ENCODE assay signal across 21 cellular contexts in genomic region chr2:161209902-161210301, GRCh38. TPM values are rescaled to one million over a fixed set of nuclear protein-coding genes. Genes with fewer than 3 reads are reported as not detected.
DNase-seq lines count a peak whose midpoint lies in the region; ATAC-seq, FAIRE-seq and TF ChIP-seq lines count a peak whose summit lies in the region.
"Had no signal": no experiment of that assay in that cellular context is flagged by ENCODE, and none has a peak within 500 bp of the region (broad histone marks: within the 10 kb centered on the region; RNA-seq: fewer than 3 reads in every experiment).

No MANE protein-coding gene starts in this region.

- no peaks in the 10 kb centered on the region for H4K20me1 ChIP-seq in K562 (replicated peaks; ENCODE audit: control insufficient read depth, insufficient read depth, low read length)
- H4K20me1 ChIP-seq: BLaER1 had no signal

- no peaks in the 10 kb centered on the region for H3K79me2 ChIP-seq in K562 (ENCODE audit: control insufficient read depth, insufficient read depth, low read length)

- no peak overlapping the region for H3K4me3 ChIP-seq in A549
- H3K4me3 ChIP-seq in K562: no peak overlapping the region
- H3K4me3 ChIP-seq: BLaER1, GM12878, HAP-1 had no signal

- no peak overlapping the region for H3K9ac ChIP-seq in K562 (ENCODE audit: insufficient read depth in 1 of 2, low read depth in 2 of 2, low read length in 2 of 2)
- H3K9ac ChIP-seq: BLaER1 had no signal

- peaks cover 22% of the 10 kb centered on the region for H3K36me3 Mint-ChIP-seq in natural killer cell treated with Interleukin-12 subunit alpha and Interleukin-12 subunit beta and Interleukin-15 and Interleukin-18, amount 100 ng/mL, for 72 hours

- H3K4me2 ChIP-seq in A549 (no peak overlapping the region), K562 (ENCODE audit: insufficient read depth, low read length) (no peak overlapping the region)
- H3K4me2 ChIP-seq: BLaER1 had no signal

- no peaks in the 10 kb centered on the region for H3K9me1 ChIP-seq in K562 (ENCODE audit: control insufficient read depth, insufficient read depth, low read length)

- in situ Hi-C loops in K562 (cut with MboI): no loop called here

- H3K36me3 ChIP-seq in K562 (ENCODE audit: control insufficient read depth, insufficient read depth, low read length): peaks cover 34% of the 10 kb centered on the region
- H3K36me3 ChIP-seq: HAP-1 had no signal

- H3K9me3 Mint-ChIP-seq in natural killer cell treated with Interleukin-12 subunit alpha and Interleukin-12 subunit beta and Interleukin-15 and Interleukin-18, amount 100 ng/mL, for 72 hours: no peaks in the 10 kb centered on the region
- H3K9me3 Mint-ChIP-seq: CD4-positive, CD25-positive, alpha-beta regulatory T cell; CD8-positive, alpha-beta T cell; HFFc6 had no signal

- TF ChIP-seq RAD21 in A549 (conservative IDR thresholded peaks at IDR 0.05 in 1 of 2, IDR thresholded peaks at IDR 0.05 in 1 of 2) (no peak), K562 (CRISPR knock-in tag; conservative IDR thresholded peaks at IDR 0.05 in 1 of 2, IDR thresholded peaks at IDR 0.05 in 1 of 2) (no peak)

- no peak overlapping the region for H3K27ac Mint-ChIP-seq in natural killer cell treated with Interleukin-12 subunit alpha and Interleukin-12 subunit beta and Interleukin-15 and Interleukin-18, amount 100 ng/mL, for 72 hours
- H3K27ac Mint-ChIP-seq: CD8-positive, alpha-beta T cell; HFFc6 had no signal

- no peaks in the 10 kb centered on the region for H3K27me3 ChIP-seq in K562 (ENCODE audit: control insufficient read depth in 2 of 2, insufficient read depth in 2 of 2, low read length in 2 of 2)
- H3K27me3 ChIP-seq: BLaER1 had no signal

- H3K27ac ChIP-seq in A549: no peak overlapping the region
- no peak overlapping the region for H3K27ac ChIP-seq in K562 (ENCODE audit: extremely low read depth, low read depth, low read length)
- H3K27ac ChIP-seq: BLaER1, C4-2B had no signal

- 88% methylated on average over 2 of the region's 2 CpGs for WGBS in A549 (ENCODE audit: missing lambda C conversion rate)
- WGBS in K562 (ENCODE audit: insufficient coverage, low coverage, missing lambda C conversion rate): 79% methylated on average over 2 of the region's 2 CpGs

- no peak overlapping the region for H2AFZ ChIP-seq in K562 (ENCODE audit: low read depth, low read length)

- intact Hi-C loops in K562 (cut with micrococcal nuclease): no loop called here

- no peak for TF ChIP-seq POLR2A in A549 (IDR thresholded peaks at IDR 0.05; ENCODE audit: low read length)
- no peak for TF ChIP-seq POLR2A in K562 (conservative IDR thresholded peaks at IDR 0.05)

- H3K4me3 Mint-ChIP-seq in natural killer cell treated with Interleukin-12 subunit alpha and Interleukin-12 subunit beta and Interleukin-15 and Interleukin-18, amount 100 ng/mL, for 72 hours: no peak overlapping the region
- H3K4me3 Mint-ChIP-seq: CD4-positive, CD25-positive, alpha-beta regulatory T cell; CD8-positive, alpha-beta T cell; HFFc6 had no signal

- ATAC-seq in A549 (no peak), K562 (no peak), HG03280 (IDR thresholded peaks at IDR 0.05; ENCODE audit: unreplicated experiment) (no peak)
- ATAC-seq in natural killer cell treated with Interleukin-12 subunit alpha and Interleukin-12 subunit beta and Interleukin-15 and Interleukin-18, amount 100 ng/mL, for 72 hours: no peak
- ATAC-seq: CD8-positive, alpha-beta T cell; GM12878 had no signal

- H3K4me1 Mint-ChIP-seq in natural killer cell treated with Interleukin-12 subunit alpha and Interleukin-12 subunit beta and Interleukin-15 and Interleukin-18, amount 100 ng/mL, for 72 hours (ENCODE audit: low read depth in 2 of 2): peaks cover 9 to 15% of the 10 kb centered on the region in 2 donors

- no peaks in the 10 kb centered on the region for H3K27me3 Mint-ChIP-seq in natural killer cell treated with Interleukin-12 subunit alpha and Interleukin-12 subunit beta and Interleukin-15 and Interleukin-18, amount 100 ng/mL, for 72 hours
- H3K27me3 Mint-ChIP-seq: CD4-positive, CD25-positive, alpha-beta regulatory T cell had no signal

- TF ChIP-seq EP300 in A549 (IDR thresholded peaks at IDR 0.05): no peak
- no peak for TF ChIP-seq EP300 in K562 (IDR thresholded peaks at IDR 0.05; ENCODE audit: low read length)

- CTCF ChIA-PET in A549 (lab: Yijun Ruan, JAX): no interaction called here
- CTCF ChIA-PET in K562 (lab: Yijun Ruan, JAX; ENCODE audit: low intra/inter-chr PET ratio): no interaction called here

- peak; percentile 43 for FAIRE-seq in A549 (lab: Jason Lieb, UNC)
- peak; percentile 32 for FAIRE-seq in D721Med (lab: Jason Lieb, UNC)
- FAIRE-seq in GM18507 (lab: Jason Lieb, UNC): peak; percentile 26
- no peak for FAIRE-seq in K562 (lab: Jason Lieb, UNC)
- FAIRE-seq: GM12878, H54 had no signal

- POLR2A ChIA-PET in A549 (lab: Yijun Ruan, JAX) (no interaction called here), K562 (lab: Yijun Ruan, JAX) (interaction anchor here (1.9 kb wide), 1 partner anchor 13 kb away, joined by 4 read pairs; no protein-coding TSS in a partner anchor)

- H3K4me1 ChIP-seq in A549 (peaks cover 17% of the 10 kb centered on the region), K562 (replicated peaks in 1 of 2; ENCODE audit: control insufficient read depth in 2 of 2, insufficient read depth in 2 of 2, low read length in 2 of 2) (peaks cover 0 to 9% of the 10 kb centered on the region in 2 experiments; a peak in 1 of 5 replicates)
- H3K4me1 ChIP-seq: BLaER1, HAP-1 had no signal

- H3K9me3 ChIP-seq in A549 (no peaks in the 10 kb centered on the region), K562 (replicated peaks; ENCODE audit: control insufficient read depth, insufficient read depth, low read depth, low read length) (no peaks in the 10 kb centered on the region)
- H3K9me3 ChIP-seq: BLaER1, HAP-1 had no signal

- no peak for DNase-seq in A549 (ENCODE audit: low read depth in 1 of 2, low spot score in 1 of 2)
- no peak for DNase-seq in D721Med (ENCODE audit: insufficient read length, low spot score)
- DNase-seq in GM18507 (ENCODE audit: extremely low spot score, insufficient read length, low read depth): no peak
- no peak for DNase-seq in K562 (ENCODE audit: extremely low read depth in 1 of 4, low spot score in 3 of 4)
- DNase-seq in activated T-cell treated with anti-CD3 and anti-CD28 coated beads, Interleukin-2, amount 50 U/mL, for 1 hour: no peak
- DNase-seq in natural killer cell treated with Interleukin-12 subunit alpha and Interleukin-12 subunit beta and Interleukin-15 and Interleukin-18, amount 100 ng/mL, for 72 hours (ENCODE audit: low spot score): no peak
- DNase-seq in midbrain (lab: John Stamatoyannopoulos, UW): no peak
- DNase-seq: 8988T; CD4-positive, CD25-positive, alpha-beta regulatory T cell; CD8-positive, alpha-beta T cell; DMS53; DMS79 treated with DMSO at 0.1 percent for 48 hours; GDM1; GOT3; HFFc6 had no signal

- TF ChIP-seq CTCF in A549 (IDR thresholded peaks at IDR 0.05) (no peak), D721Med (IDR thresholded peaks at IDR 0.05; ENCODE audit: insufficient read depth, missing control alignments) (no peak), K562 (IDR thresholded peaks at IDR 0.05 in 2 of 3, conservative IDR thresholded peaks at IDR 0.05 in 1 of 3; ENCODE audit: insufficient read depth in 2 of 3, low read depth in 1 of 3, low read length in 3 of 3) (no peak)

- BruUV-seq in K562 (replicated peaks; lab: Mats Ljungman, UMichigan): no TSS peak

TF ChIP-seq in A549, 52 proteins besides CTCF, POLR2A, EP300 and RAD21 (continues in another document):
- TF ChIP-seq GATA3 (IDR thresholded peaks at IDR 0.05; ENCODE audit: borderline replicate concordance) (no peak), SMC3 (IDR thresholded peaks at IDR 0.05) (no peak), SREBF2 (IDR thresholded peaks at IDR 0.05) (no peak), ZSCAN20 (CRISPR knock-in tag; IDR thresholded peaks at IDR 0.05) (no peak)

TF ChIP-seq in K562, 482 proteins besides CTCF, POLR2A, EP300 and RAD21 (continues in another document):
- TF ChIP-seq PML (IDR thresholded peaks at IDR 0.05; ENCODE audit: low read length) (no peak), MCM7 (IDR thresholded peaks at IDR 0.05) (no peak), ZNF316 (IDR thresholded peaks at IDR 0.05) (peak; percentile 33; the same call in 1 of the 2 replicates), L3MBTL2 (IDR thresholded peaks at IDR 0.05) (no peak)

RNA-seq across cellular contexts. Expression of gene TANK, which starts 49.7 kb away (rescaled TPM):
- 75.0 and 76.3 TPM in 2 replicates for polyA plus RNA-seq in A549 (2011; rRNA removed)
- 18.7 and 19.6 TPM in 2 replicates for polyA plus RNA-seq in A549 (2012; cell fraction: cytosol; rRNA removed)
- 8.1 and 15.3 TPM in 2 replicates for polyA plus RNA-seq in A549 (2012; cell fraction: nucleus; rRNA removed)
- polyA plus RNA-seq in A549 (2017; fragmentation: RNase III; extraction: RNeasy Plus Mini Kit Qiagen cat#74134 plus additional on column Dnase treatment): 53.9 to 69.8 TPM (median 59.6 TPM) in 3 replicates
- 25.6 and 30.5 TPM in 2 replicates for polyA minus RNA-seq in A549 (2011; rRNA and poly(A)+ RNA removed)
- 125 and 212 TPM in 2 replicates for total RNA-seq in K562 (2011; cell fraction: chromatin; rRNA removed; ENCODE audit: low replicate concordance)
- total RNA-seq in K562 (2011; cell fraction: nucleolus; rRNA removed): 37.7 and 60.5 TPM in 2 replicates
- 98.7 and 143 TPM in 2 replicates for total RNA-seq in K562 (2011; cell fraction: nucleoplasm; rRNA removed)
- total RNA-seq in K562 (2014; rRNA removed): 33.6 and 43.0 TPM in 2 replicates
- 67.4 and 89.5 TPM in 2 replicates for total RNA-seq in K562 (2014; rRNA removed; fragmentation: Illumina TruSeq; extraction: Trizol)
- 48.9 and 54.4 TPM in 2 replicates for total RNA-seq in K562 (2015; rRNA removed; fragmentation: Illumina TruSeq; extraction: Trizol)
- 45.6 and 49.2 TPM in 2 replicates for total RNA-seq in K562 (2021)
- polyA plus RNA-seq in K562 (2011; rRNA removed): 52.0 and 60.1 TPM in 2 replicates
- polyA plus RNA-seq in K562 (2011; cell fraction: cytosol; rRNA removed): 11.0 and 16.5 TPM in 2 replicates
- polyA plus RNA-seq in K562 (2011; cell fraction: nucleus; rRNA removed): 59.3 and 109 TPM in 2 replicates
- 41.1 and 65.3 TPM in 2 replicates for polyA plus RNA-seq in K562 (2012)
- polyA plus RNA-seq in K562 (2014; fragmentation: Illumina TruSeq; extraction: Trizol): 49.4 and 53.8 TPM in 2 replicates
- 10 to 100 TPM; 83.7 to 91.5 TPM for polyA plus RNA-seq in K562 (2014; fragmentation: Nextera tagmentation; extraction: Ambion mirVana)
- 47.1 and 56.6 TPM in 2 replicates for polyA plus RNA-seq in K562 (2014; rRNA removed)
- polyA minus RNA-seq in K562 (2011; rRNA and poly(A)+ RNA removed): 48.7 and 78.6 TPM in 2 replicates
- 11.5 and 17.8 TPM in 2 replicates for polyA minus RNA-seq in K562 (2011; cell fraction: cytosol; rRNA and poly(A)+ RNA removed)
- polyA minus RNA-seq in K562 (2011; cell fraction: nucleus; rRNA and poly(A)+ RNA removed): 92.6 and 179 TPM in 2 replicates
- total RNA-seq in natural killer cell treated with Interleukin-12 subunit alpha and Interleukin-12 subunit beta and Interleukin-15 and Interleukin-18, amount 100 ng/mL, for 72 hours: 100 to 1,000 TPM; 346 to 459 TPM
